1 cellular context compared by ENCODE assay signal in genomic region chr2:166376488-166376828, GRCh38.
TF ChIP-seq lines count a peak whose summit lies in the region.

No MANE protein-coding gene starts in this region.

TF ChIP-seq in HepG2, 621 proteins besides CTCF, POLR2A, EP300 and RAD21:
- TF ChIP-seq ZNF354B (CRISPR knock-in tag; IDR thresholded peaks at IDR 0.05) (no peak), ZNF530 (CRISPR knock-in tag; IDR thresholded peaks at IDR 0.05; ENCODE audit: low read depth) (no peak), HOXA5 (CRISPR knock-in tag; IDR thresholded peaks at IDR 0.05) (no peak), ESRRA (CRISPR knock-in tag; IDR thresholded peaks at IDR 0.05; ENCODE audit: low read depth) (no peak)
TF ChIP-seq in HepG2: peak in this region for 0.
